ENCODE assay signal across 1 cellular context in genomic region chr6:4125500-4125899, GRCh38.
TF ChIP-seq lines count a peak whose summit lies in the region.

No MANE protein-coding gene starts in this region.

TF ChIP-seq in WTC11, 78 proteins besides CTCF, POLR2A, EP300 and RAD21 (continued from another document):
- TF ChIP-seq PRDM15 (CRISPR knock-in tag; IDR thresholded peaks at IDR 0.05) (no peak), STAT6 (CRISPR knock-in tag; conservative IDR thresholded peaks at IDR 0.05; ENCODE audit: low read depth) (no peak), NR2C2 (CRISPR knock-in tag; IDR thresholded peaks at IDR 0.05) (no peak), ZNF512 (CRISPR knock-in tag; IDR thresholded peaks at IDR 0.05; ENCODE audit: borderline replicate concordance) (no peak), ZNF423 (CRISPR knock-in tag; IDR thresholded peaks at IDR 0.05) (no peak), JUN (CRISPR knock-in tag; IDR thresholded peaks at IDR 0.05) (no peak), NFE2L1 (CRISPR knock-in tag; IDR thresholded peaks at IDR 0.05) (no peak), OVOL2 (CRISPR knock-in tag; IDR thresholded peaks at IDR 0.05; ENCODE audit: borderline replicate concordance) (no peak), ZBTB43 (CRISPR knock-in tag; IDR thresholded peaks at IDR 0.05) (no peak), RORB (CRISPR knock-in tag; IDR thresholded peaks at IDR 0.05) (no peak), CBFB (CRISPR knock-in tag; IDR thresholded peaks at IDR 0.05; ENCODE audit: low read depth) (no peak), GRHL2 (CRISPR knock-in tag; IDR thresholded peaks at IDR 0.05; ENCODE audit: insufficient replicate concordance, severe bottlenecking) (no peak), EMX1 (CRISPR knock-in tag; IDR thresholded peaks at IDR 0.05) (no peak)
TF ChIP-seq in WTC11: peak in this region for 0.
